In genomic region chr7:92880212-92881090, GRCh38 we compare ENCODE assay signal across 7 cellular contexts. TPM values are rescaled to one million over a fixed set of nuclear protein-coding genes. Genes with fewer than 3 reads are reported as not detected.
DNase-seq lines count a peak whose midpoint lies in the region; ATAC-seq, FAIRE-seq and TF ChIP-seq lines count a peak whose summit lies in the region.

No MANE protein-coding gene starts in this region.

- no peaks in the 10 kb centered on the region for H3K27me3 Mint-ChIP-seq in activated T-helper 2 cell treated with anti-CD3 and anti-CD28 coated beads, Interferon-gamma antibody, Interleukin-2, Interleukin-4, amounts not matched to agents 10 μg/mL and 5 μg/mL and 100 μg/mL, durations not matched to agents 14 hours and 24 hours and 36 hours (ENCODE audit: low read depth)

- H3K4me1 Mint-ChIP-seq in activated T-helper 2 cell treated with anti-CD3 and anti-CD28 coated beads, Interferon-gamma antibody, Interleukin-2, Interleukin-4, amounts not matched to agents 10 μg/mL and 5 μg/mL and 100 μg/mL, durations not matched to agents 14 hours and 24 hours and 36 hours (ENCODE audit: low read depth): peaks cover 38% of the 10 kb centered on the region

- no peaks in the 10 kb centered on the region for H3K4me1 ChIP-seq in liver (ENCODE audit: control insufficient read depth in 4 of 4, insufficient read depth in 4 of 4, low read length in 3 of 4)

- DNase-seq in HTR-8/SVneo (ENCODE audit: insufficient read length, low spot score): peak; percentile 23
- no peak for DNase-seq in astrocyte of the spinal cord (ENCODE audit: low read depth, low spot score)
- no peak for DNase-seq in activated T-helper 2 cell treated with anti-CD3 and anti-CD28 coated beads, Interferon-gamma antibody, Interleukin-2, Interleukin-4, amounts not matched to agents 10 μg/mL and 5 μg/mL and 100 μg/mL, durations not matched to agents 14 hours and 24 hours and 36 hours (ENCODE audit: low spot score)
- no peak for DNase-seq in NK-92 treated with Interleukin-12 subunit alpha and Interleukin-12 subunit beta, amount 100 ng/mL, for 24 hours (lab: John Stamatoyannopoulos, UW)

- H3K9ac ChIP-seq in liver (ENCODE audit: low read depth in 1 of 2, low read length in 2 of 2): no peak overlapping the region

- ATAC-seq in HG02885 (IDR thresholded peaks at IDR 0.05; ENCODE audit: poor library complexity, unreplicated experiment): no peak

- no peak overlapping the region for H3K27ac Mint-ChIP-seq in activated T-helper 2 cell treated with anti-CD3 and anti-CD28 coated beads, Interferon-gamma antibody, Interleukin-2, Interleukin-4, amounts not matched to agents 10 μg/mL and 5 μg/mL and 100 μg/mL, durations not matched to agents 14 hours and 24 hours and 36 hours

- H3K4me3 Mint-ChIP-seq in activated T-helper 2 cell treated with anti-CD3 and anti-CD28 coated beads, Interferon-gamma antibody, Interleukin-2, Interleukin-4, amounts not matched to agents 10 μg/mL and 5 μg/mL and 100 μg/mL, durations not matched to agents 14 hours and 24 hours and 36 hours (ENCODE audit: low read depth): no peak overlapping the region

- peaks cover 0 to 6% (median under 1%) of the 10 kb centered on the region in 4 donors for H3K9me3 ChIP-seq in liver (ENCODE audit: control insufficient read depth in 4 of 4, low read length in 3 of 4)

- in situ Hi-C loops in astrocyte of the spinal cord (cut with HindIII; ENCODE audit: low sequenced_read_pairs): no loop called here

- no peak for FAIRE-seq in HTR-8/SVneo (lab: Jason Lieb, UNC)

- H3K27me3 ChIP-seq in liver (ENCODE audit: control insufficient read depth in 4 of 4, insufficient read depth in 4 of 4, low read length in 3 of 4): no peaks in the 10 kb centered on the region

- no peak overlapping the region for H3K27ac ChIP-seq in liver (ENCODE audit: low read depth in 1 of 2, low read length in 2 of 2)

- WGBS in liver: 92% methylated on average over 2 of the region's 2 CpGs

- H3K4me3 ChIP-seq in GM12875 (ENCODE audit: low read depth, low read length) (no peak overlapping the region), astrocyte of the spinal cord (ENCODE audit: low read depth, low read length) (no peak overlapping the region), liver (ENCODE audit: low read depth in 1 of 3, low read length in 3 of 3) (no peak overlapping the region)

- intact Hi-C loops in activated T-helper 2 cell treated with anti-CD3 and anti-CD28 coated beads, Interferon-gamma antibody, Interleukin-2, Interleukin-4, amounts not matched to agents 10 μg/mL and 5 μg/mL and 100 μg/mL, durations not matched to agents 14 hours and 24 hours and 36 hours (cut with micrococcal nuclease): no loop called here

- H3K36me3 Mint-ChIP-seq in activated T-helper 2 cell treated with anti-CD3 and anti-CD28 coated beads, Interferon-gamma antibody, Interleukin-2, Interleukin-4, amounts not matched to agents 10 μg/mL and 5 μg/mL and 100 μg/mL, durations not matched to agents 14 hours and 24 hours and 36 hours (ENCODE audit: low read depth): peaks cover 28% of the 10 kb centered on the region

- peaks cover 41% of the 10 kb centered on the region for H3K9me3 Mint-ChIP-seq in activated T-helper 2 cell treated with anti-CD3 and anti-CD28 coated beads, Interferon-gamma antibody, Interleukin-2, Interleukin-4, amounts not matched to agents 10 μg/mL and 5 μg/mL and 100 μg/mL, durations not matched to agents 14 hours and 24 hours and 36 hours

- no peaks in the 10 kb centered on the region for H3K36me3 ChIP-seq in liver (ENCODE audit: control insufficient read depth in 4 of 4, insufficient read depth in 3 of 4, low read depth in 1 of 4, low read length in 3 of 4)

- 0 out of 2 replicates have a peak, but pooled peaks have one; percentile 4 for TF ChIP-seq CTCF in GM12875 (IDR thresholded peaks at IDR 0.05; ENCODE audit: borderline replicate concordance, insufficient read depth, low read depth, low read length)
- peak; percentile 15 for TF ChIP-seq CTCF in astrocyte of the spinal cord (IDR thresholded peaks at IDR 0.05; ENCODE audit: low read depth, low read length)
- peak; percentile 34 for TF ChIP-seq CTCF in liver (IDR thresholded peaks at IDR 0.05; ENCODE audit: low read depth, low read length, missing input control)

- TF ChIP-seq RAD21 in liver (IDR thresholded peaks at IDR 0.05): peak; percentile 64 to 76

TF ChIP-seq in liver, 16 proteins besides CTCF, POLR2A, EP300 and RAD21:
- TF ChIP-seq YY1 (IDR thresholded peaks at IDR 0.05) (no peak), NR2F2 (IDR thresholded peaks at IDR 0.05) (no peak), HNF4A (conservative IDR thresholded peaks at IDR 0.05) (no peak), HNF4G (IDR thresholded peaks at IDR 0.05) (no peak), REST (IDR thresholded peaks at IDR 0.05) (no peak), FOXA1 (IDR thresholded peaks at IDR 0.05) (no peak), ZBTB33 (IDR thresholded peaks at IDR 0.05) (no peak), JUND (IDR thresholded peaks at IDR 0.05) (no peak), TAF1 (conservative IDR thresholded peaks at IDR 0.05) (no peak), FOXA2 (IDR thresholded peaks at IDR 0.05) (no peak), EGR1 (IDR thresholded peaks at IDR 0.05; ENCODE audit: low read depth in 2 of 2) (no peak), GABPA (IDR thresholded peaks at IDR 0.05 in 1 of 2, conservative IDR thresholded peaks at IDR 0.05 in 1 of 2) (no peak)
- TF ChIP-seq, protein P1, sequence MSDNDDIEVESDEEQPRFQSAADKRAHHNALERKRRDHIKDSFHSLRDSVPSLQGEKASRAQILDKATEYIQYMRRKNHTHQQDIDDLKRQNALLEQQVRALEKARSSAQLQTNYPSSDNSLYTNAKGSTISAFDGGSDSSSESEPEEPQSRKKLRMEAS (IDR thresholded peaks at IDR 0.05): no peak

RNA-seq across cellular contexts. Expression of gene CDK6, which starts 44.1 kb away (rescaled TPM):
- 10 to 100 TPM; 17.7 to 35.0 TPM for total RNA-seq in liver
- 1 to 10 TPM; 3.3 to 6.2 TPM for polyA plus RNA-seq in liver
- total RNA-seq in activated T-helper 2 cell treated with anti-CD3 and anti-CD28 coated beads, Interferon-gamma antibody, Interleukin-2, Interleukin-4, amounts not matched to agents 10 μg/mL and 5 μg/mL and 100 μg/mL, durations not matched to agents 14 hours and 24 hours and 36 hours: 254 and 265 TPM in 2 replicates
